ENCODE assay signal across 28 cellular contexts in genomic region chr13:112053167-112053743, GRCh38. TPM values are rescaled to one million over a fixed set of nuclear protein-coding genes. Genes with fewer than 3 reads are reported as not detected.
DNase-seq lines count a peak whose midpoint lies in the region; ATAC-seq lines count a peak whose summit lies in the region.
"Had no signal": no experiment of that assay in that cellular context is flagged by ENCODE, and none has a peak within 500 bp of the region (broad histone marks: within the 10 kb centered on the region; RNA-seq: fewer than 3 reads in every experiment).

No MANE protein-coding gene starts in this region.

- H3K4me2 ChIP-seq in trophoblast cell (ENCODE audit: low read length), result peak overlapping the region; percentile 40
- H3K4me2 ChIP-seq: BLaER1 had no signal

- H3K27me3 ChIP-seq in NT2/D1 (ENCODE audit: insufficient read depth, insufficient read length) (peaks cover 84% of the 10 kb centered on the region), iPS DF 6.9 (ENCODE audit: control insufficient read depth, insufficient read depth, low read length) (peaks cover 60% of the 10 kb centered on the region), trophoblast cell (ENCODE audit: insufficient read depth, low read length) (peaks cover 65% of the 10 kb centered on the region)

- no peak overlapping the region for H3K4ac ChIP-seq in trophoblast cell (ENCODE audit: low read depth, low read length)

- H3K36me3 Mint-ChIP-seq in activated T-cell treated with anti-CD3 and anti-CD28 coated beads, Interleukin-2, amount 50 U/mL, for 72 hours (ENCODE audit: insufficient read depth in 2 of 2), result peaks cover 4 to 10% of the 10 kb centered on the region in 2 donors
- H3K36me3 Mint-ChIP-seq in activated T-cell treated with anti-CD3 and anti-CD28 coated beads, Interleukin-2, amount 50 U/mL, for 24 hours (ENCODE audit: low read depth), result no peaks in the 10 kb centered on the region
- H3K36me3 Mint-ChIP-seq: mesothelial cell of epicardium had no signal

- no peak overlapping the region for H3K9ac ChIP-seq in NT2/D1 (ENCODE audit: insufficient read length, low read depth)
- no peak overlapping the region for H3K9ac ChIP-seq in trophoblast cell (ENCODE audit: low read length)
- H3K9ac ChIP-seq: BLaER1 had no signal

- no peak overlapping the region for H2BK5ac ChIP-seq in trophoblast cell (ENCODE audit: low read depth, low read length, poor library complexity)

- H4K8ac ChIP-seq in trophoblast cell (ENCODE audit: low read depth, low read length), result no peak overlapping the region

- peak overlapping the region; percentile 63 for H3K27ac Mint-ChIP-seq in activated T-cell treated with anti-CD3 and anti-CD28 coated beads, Interleukin-2, amount 50 U/mL, for 72 hours
- no peak overlapping the region for H3K27ac Mint-ChIP-seq in activated T-cell treated with anti-CD3 and anti-CD28 coated beads, Interleukin-2, amount 50 U/mL, for 24 hours
- H3K27ac Mint-ChIP-seq: activated naive CD8-positive, alpha-beta T cell treated with anti-CD3 and anti-CD28 coated beads, Interleukin-2, amount 50 U/mL, for 24 hours; mesothelial cell of epicardium; T-helper 17 cell had no signal

- no peak for ATAC-seq in activated T-cell treated with anti-CD3 and anti-CD28 coated beads, Interleukin-2, amount 50 U/mL, for 72 hours (replicated peaks in 1 of 2)
- ATAC-seq in HG03039 (IDR thresholded peaks at IDR 0.05; ENCODE audit: unreplicated experiment), result no peak
- ATAC-seq: activated naive CD8-positive, alpha-beta T cell treated with anti-CD3 and anti-CD28 coated beads, Interleukin-2, amount 50 U/mL, for 24 hours; left colon; T-helper 17 cell had no signal

- no peaks in the 10 kb centered on the region for H3K79me1 ChIP-seq in trophoblast cell (ENCODE audit: low read length)

- H2AK5ac ChIP-seq in trophoblast cell (ENCODE audit: low read length), result no peak overlapping the region

- no peak overlapping the region for H2BK12ac ChIP-seq in trophoblast cell (ENCODE audit: low read length)

- no peak overlapping the region for H4K12ac ChIP-seq in trophoblast cell (ENCODE audit: low read depth, low read length)

- H3K4me3 ChIP-seq in NT2/D1 (ENCODE audit: insufficient read length, low read depth) (peak overlapping the region; percentile 28), iPS DF 6.9 (ENCODE audit: low read length) (peak overlapping the region; percentile 13; the same call in 1 of the 2 replicates), trophoblast cell (ENCODE audit: low read depth, low read length) (no peak overlapping the region)
- H3K4me3 ChIP-seq: cardiac muscle cell, SJSA1 had no signal

- H3K9me3 ChIP-seq in NT2/D1 (ENCODE audit: insufficient read depth, low read length) (no peaks in the 10 kb centered on the region), iPS DF 6.9 (ENCODE audit: control insufficient read depth, insufficient read depth, low read length) (no peaks in the 10 kb centered on the region), trophoblast cell (ENCODE audit: insufficient read depth, low read depth, low read length) (peaks cover 13% of the 10 kb centered on the region)

- WGBS in iPS DF 6.9 (ENCODE audit: insufficient coverage, insufficient read length), result no CpG with 5 or more reads among the region's 31 CpGs
- WGBS in trophoblast cell (ENCODE audit: extremely low coverage, insufficient coverage, insufficient read length), result no CpG with 5 or more reads among the region's 31 CpGs

- no peak for DNase-seq in activated T-cell treated with anti-CD3 and anti-CD28 coated beads, Interleukin-2, amount 50 U/mL, for 72 hours
- no peak for DNase-seq in activated T-cell treated with anti-CD3 and anti-CD28 coated beads, Interleukin-2, amount 50 U/mL, for 24 hours
- DNase-seq in NT2/D1 (ENCODE audit: low read depth, low spot score), result no peak
- DNase-seq in iPS DF 6.9 (ENCODE audit: low read depth, low spot score), result no peak
- no peak for DNase-seq in trophoblast cell
- DNase-seq in NAMALWA (ENCODE audit: low spot score), result no peak
- no peak for DNase-seq in ureter (ENCODE audit: low spot score)
- DNase-seq: activated CD4-positive, alpha-beta T cell treated with anti-CD3 and anti-CD28 coated beads, Interleukin-2, amount 50 U/mL, for 48 hours; activated naive CD8-positive, alpha-beta T cell treated with anti-CD3 and anti-CD28 coated beads, Interleukin-2, amount 50 U/mL, for 24 hours; Calu3; dorsolateral prefrontal cortex; EL; erythroblast; foreskin melanocyte; hippocampal formation; left colon; NCI-H1092; NCI-H2029 treated with DMSO at 0.1 percent for 48 hours; T-helper 17 cell had no signal

- no peak overlapping the region for H4K91ac ChIP-seq in trophoblast cell (ENCODE audit: low read depth, low read length)

- H3K27me3 Mint-ChIP-seq in activated T-cell treated with anti-CD3 and anti-CD28 coated beads, Interleukin-2, amount 50 U/mL, for 72 hours (ENCODE audit: low read depth), result peaks cover 51% of the 10 kb centered on the region
- H3K27me3 Mint-ChIP-seq in activated T-cell treated with anti-CD3 and anti-CD28 coated beads, Interleukin-2, amount 50 U/mL, for 24 hours, result peaks cover 91% of the 10 kb centered on the region

- H3K23ac ChIP-seq in trophoblast cell (ENCODE audit: low read length), result no peak overlapping the region

- H3K4me1 Mint-ChIP-seq in activated T-cell treated with anti-CD3 and anti-CD28 coated beads, Interleukin-2, amount 50 U/mL, for 72 hours (ENCODE audit: low read depth), result no peaks in the 10 kb centered on the region
- peaks cover 8% of the 10 kb centered on the region for H3K4me1 Mint-ChIP-seq in activated T-cell treated with anti-CD3 and anti-CD28 coated beads, Interleukin-2, amount 50 U/mL, for 24 hours (ENCODE audit: low read depth)
- H3K4me1 Mint-ChIP-seq: T-helper 17 cell had no signal

- peaks cover 7% of the 10 kb centered on the region for H3K4me1 ChIP-seq in NT2/D1 (ENCODE audit: insufficient read depth, insufficient read length)
- H3K4me1 ChIP-seq in iPS DF 6.9 (ENCODE audit: control insufficient read depth, insufficient read depth, low read length), result peaks cover 10% of the 10 kb centered on the region; the same call in 1 of the 2 replicates
- peaks cover 0 to 6% of the 10 kb centered on the region in 2 experiments for H3K4me1 ChIP-seq in trophoblast cell (ENCODE audit: control insufficient read depth in 1 of 2, insufficient read depth in 2 of 2, low read length in 2 of 2)
- H3K4me1 ChIP-seq: SJSA1 had no signal

- no peak overlapping the region for H3K27ac ChIP-seq in iPS DF 6.9 (ENCODE audit: low read length)
- H3K27ac ChIP-seq in trophoblast cell (ENCODE audit: low read depth, low read length), result no peak overlapping the region
- H3K27ac ChIP-seq: BLaER1, cardiac muscle cell, SJSA1 had no signal

- H3K18ac ChIP-seq in trophoblast cell (ENCODE audit: low read length), result no peak overlapping the region

- no peak overlapping the region for H2BK120ac ChIP-seq in trophoblast cell (ENCODE audit: insufficient read depth, low read length, poor library complexity)

- no peak overlapping the region for H3K4me3 Mint-ChIP-seq in activated T-cell treated with anti-CD3 and anti-CD28 coated beads, Interleukin-2, amount 50 U/mL, for 72 hours
- no peak overlapping the region for H3K4me3 Mint-ChIP-seq in activated T-cell treated with anti-CD3 and anti-CD28 coated beads, Interleukin-2, amount 50 U/mL, for 24 hours
- H3K4me3 Mint-ChIP-seq: activated naive CD8-positive, alpha-beta T cell treated with anti-CD3 and anti-CD28 coated beads, Interleukin-2, amount 50 U/mL, for 24 hours; mesothelial cell of epicardium; T-helper 17 cell had no signal

- H3K14ac ChIP-seq in trophoblast cell (ENCODE audit: low read length), result no peak overlapping the region

- H3K79me2 ChIP-seq in trophoblast cell (ENCODE audit: control insufficient read depth, insufficient read depth, low read length, poor library complexity), result no peaks in the 10 kb centered on the region

- H3K9me3 Mint-ChIP-seq in activated T-cell treated with anti-CD3 and anti-CD28 coated beads, Interleukin-2, amount 50 U/mL, for 72 hours, result no peaks in the 10 kb centered on the region
- H3K9me3 Mint-ChIP-seq in activated T-cell treated with anti-CD3 and anti-CD28 coated beads, Interleukin-2, amount 50 U/mL, for 24 hours, result peaks cover 3% of the 10 kb centered on the region
- H3K9me3 Mint-ChIP-seq: activated naive CD8-positive, alpha-beta T cell treated with anti-CD3 and anti-CD28 coated beads, Interleukin-2, amount 50 U/mL, for 24 hours; mesothelial cell of epicardium had no signal

- H3K36me3 ChIP-seq in NT2/D1 (ENCODE audit: insufficient read depth, insufficient read length, low read length) (no peaks in the 10 kb centered on the region), iPS DF 6.9 (ENCODE audit: control insufficient read depth, insufficient read depth, low read length) (no peaks in the 10 kb centered on the region), trophoblast cell (ENCODE audit: control insufficient read depth in 1 of 2, insufficient read depth in 2 of 2, low read length in 2 of 2) (no peaks in the 10 kb centered on the region)
- H3K36me3 ChIP-seq: BLaER1, cardiac muscle cell, SJSA1 had no signal

- no peak overlapping the region for H2AFZ ChIP-seq in trophoblast cell (ENCODE audit: insufficient read depth, low read length, poor library complexity)

RNA-seq across cellular contexts. Expression of gene SOX1, which starts 13.7 kb away (rescaled TPM):
- under 1 TPM in 1 of 2 donors, not detected in 1; 0.07 TPM for total RNA-seq in activated T-cell treated with anti-CD3 and anti-CD28 coated beads, Interleukin-2, amount 50 U/mL, for 72 hours
- polyA plus RNA-seq in trophoblast cell (2013), result not detected in 2 replicates
- total RNA-seq in ureter, result not detected
- total RNA-seq: Calu3, cardiac muscle cell, LHCN-M2, mesothelial cell of epicardium, NCI-H460, renal cortical epithelial cell, SJSA1, subcutaneous adipose tissue, T-helper 17 cell had no signal
- polyA plus RNA-seq: cardiac muscle cell had no signal
